Comparison of ENCODE assay signal across 1 cellular context in genomic region chr19:55098716-55099556, GRCh38.
TF ChIP-seq lines count a peak whose summit lies in the region.

No MANE protein-coding gene starts in this region.

TF ChIP-seq in K562, 482 proteins besides CTCF, POLR2A, EP300 and RAD21:
- TF ChIP-seq POLR2G (IDR thresholded peaks at IDR 0.05; ENCODE audit: low read depth, low read length) (peak; percentile 49), SOX6 (IDR thresholded peaks at IDR 0.05) (no peak), TARDBP (IDR thresholded peaks at IDR 0.05) (no peak), ZBTB33 (CRISPR knock-in tag; IDR thresholded peaks at IDR 0.05) (peak; percentile 63; the same call in 1 of the 2 replicates)
TF ChIP-seq in K562: peak in this region for 2.
